ENCODE assay signal across 8 cellular contexts in the genomic region with DNA sequence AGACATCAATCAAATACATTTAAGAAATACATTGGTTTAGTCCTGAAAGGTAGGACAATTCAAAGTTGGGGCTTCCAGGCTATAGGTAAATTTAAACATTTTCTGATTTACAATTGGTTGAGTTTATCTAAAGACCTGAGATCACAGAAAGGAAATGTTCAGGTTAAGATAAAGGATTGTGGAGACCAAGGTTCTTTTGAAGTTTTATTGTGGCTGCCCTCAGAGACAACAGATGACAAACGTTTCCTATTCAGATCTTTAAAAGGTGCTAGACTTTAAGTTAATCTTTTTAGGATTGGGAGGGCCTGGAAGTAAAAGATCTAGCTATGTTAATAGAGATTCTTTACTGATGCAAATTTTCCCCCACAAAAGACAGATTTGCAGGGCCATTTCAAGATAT. TPM values are rescaled to one million over a fixed set of nuclear protein-coding genes. Genes with fewer than 3 reads are reported as not detected.
DNase-seq lines count a peak whose midpoint lies in the region; ATAC-seq, FAIRE-seq and TF ChIP-seq lines count a peak whose summit lies in the region.
"Not testable (repeated sequence)": the region's sequence is repeated elsewhere in the genome, so short reads cannot be mapped to it uniquely, and the experiment has no call there.

No MANE protein-coding gene starts in this region.

- H3K4me1 ChIP-seq in GM23338 (ENCODE audit: insufficient read depth) = peaks cover 55% of the 10 kb centered on the region
- peaks cover 0 to 36% of the 10 kb centered on the region in 2 experiments; a peak in 3 of 5 replicates for H3K4me1 ChIP-seq in K562 (replicated peaks in 1 of 2; ENCODE audit: control insufficient read depth in 2 of 2, insufficient read depth in 2 of 2, low read length in 2 of 2)

- not testable (repeated sequence) for DNase-seq in GM23338 (ENCODE audit: low spot score); T-helper 2 cell treated with Interferon-gamma antibody and Interleukin-4, amounts not matched to agents 5 μg/mL and 100 μg/mL, for 36 hours (ENCODE audit: low spot score); K562 (ENCODE audit: extremely low read depth in 1 of 4, low spot score in 3 of 4); endothelial cell (ENCODE audit: low spot score); mesothelial cell of epicardium (ENCODE audit: low spot score in 2 of 2, unreplicated experiment in 2 of 2)
- peak; percentile 87 for DNase-seq in Jurkat, Clone E6-1 (ENCODE audit: low read depth, low spot score)
- peak in 4 of 6 experiments; percentile 4 to 68 (median 60) for DNase-seq in stimulated activated naive CD4-positive, alpha-beta T cell (lab: John Stamatoyannopoulos, UW)

- not testable (repeated sequence) for H2AFZ ChIP-seq in GM23338; K562 (ENCODE audit: low read depth, low read length)

- peaks cover 49% of the 10 kb centered on the region for H3K36me3 Mint-ChIP-seq in GM23338 (ENCODE audit: low read depth)
- peaks cover 52% of the 10 kb centered on the region for H3K36me3 Mint-ChIP-seq in T-helper 2 cell treated with Interferon-gamma antibody and Interleukin-4, amounts not matched to agents 5 μg/mL and 100 μg/mL, for 36 hours (ENCODE audit: low read depth)
- H3K36me3 Mint-ChIP-seq in activated T-helper 17 cell treated with anti-CD3 and anti-CD28 coated beads, Interleukin-2, amount 50 U/mL, for 72 hours (ENCODE audit: low read depth) = peaks cover 32% of the 10 kb centered on the region
- H3K36me3 Mint-ChIP-seq in endothelial cell (ENCODE audit: low read depth, unreplicated experiment) = peaks cover 27% of the 10 kb centered on the region
- H3K36me3 Mint-ChIP-seq in mesothelial cell of epicardium = peaks cover 10% of the 10 kb centered on the region

- H3K4me2 ChIP-seq in GM23338 = peak overlapping the region; percentile 8
- not testable (repeated sequence) for H3K4me2 ChIP-seq in K562 (ENCODE audit: insufficient read depth, low read length)

- peak overlapping the region; percentile 35; the same call in 1 of the 2 replicates for H3K27ac ChIP-seq in GM23338 (ENCODE audit: low read depth)
- not testable (repeated sequence) for H3K27ac ChIP-seq in K562 (ENCODE audit: extremely low read depth, low read depth, low read length)

- TF ChIP-seq POLR2A in K562 (conservative IDR thresholded peaks at IDR 0.05) = not testable (repeated sequence)

- H3K36me3 ChIP-seq in GM23338 (ENCODE audit: insufficient read depth) = peaks cover 18% of the 10 kb centered on the region
- not testable (repeated sequence) for H3K36me3 ChIP-seq in K562 (ENCODE audit: control insufficient read depth, insufficient read depth, low read length)

- H3K9me3 Mint-ChIP-seq in GM23338 = peaks cover 51% of the 10 kb centered on the region
- peaks cover 24% of the 10 kb centered on the region for H3K9me3 Mint-ChIP-seq in T-helper 2 cell treated with Interferon-gamma antibody and Interleukin-4, amounts not matched to agents 5 μg/mL and 100 μg/mL, for 36 hours
- H3K9me3 Mint-ChIP-seq in activated T-helper 17 cell treated with anti-CD3 and anti-CD28 coated beads, Interleukin-2, amount 50 U/mL, for 72 hours = not testable (repeated sequence)
- H3K9me3 Mint-ChIP-seq in endothelial cell (ENCODE audit: unreplicated experiment) = peaks cover 25% of the 10 kb centered on the region
- H3K9me3 Mint-ChIP-seq in mesothelial cell of epicardium = peaks cover 23% of the 10 kb centered on the region

- not testable (repeated sequence) for H3K27me3 ChIP-seq in GM23338 (ENCODE audit: insufficient read depth); K562 (ENCODE audit: control insufficient read depth in 2 of 2, insufficient read depth in 2 of 2, low read length in 2 of 2)

- not testable (repeated sequence) for FAIRE-seq in K562 (lab: Jason Lieb, UNC)

- not testable (repeated sequence) for H3K9ac ChIP-seq in K562 (ENCODE audit: insufficient read depth in 1 of 2, low read depth in 2 of 2, low read length in 2 of 2)

- peak overlapping the region; percentile 85 for H3K27ac Mint-ChIP-seq in GM23338
- H3K27ac Mint-ChIP-seq in T-helper 2 cell treated with Interferon-gamma antibody and Interleukin-4, amounts not matched to agents 5 μg/mL and 100 μg/mL, for 36 hours; activated T-helper 17 cell treated with anti-CD3 and anti-CD28 coated beads, Interleukin-2, amount 50 U/mL, for 72 hours; endothelial cell (ENCODE audit: unreplicated experiment): not testable (repeated sequence)
- H3K27ac Mint-ChIP-seq in mesothelial cell of epicardium = peak overlapping the region; percentile 59

- not testable (repeated sequence) for H3K9me1 ChIP-seq in K562 (ENCODE audit: control insufficient read depth, insufficient read depth, low read length)

- not testable (repeated sequence) for H3K4me3 Mint-ChIP-seq in GM23338, mesothelial cell of epicardium
- peak overlapping the region; percentile 53 for H3K4me3 Mint-ChIP-seq in T-helper 2 cell treated with Interferon-gamma antibody and Interleukin-4, amounts not matched to agents 5 μg/mL and 100 μg/mL, for 36 hours
- peak overlapping the region; percentile 15 for H3K4me3 Mint-ChIP-seq in activated T-helper 17 cell treated with anti-CD3 and anti-CD28 coated beads, Interleukin-2, amount 50 U/mL, for 72 hours
- peak overlapping the region; percentile 65 for H3K4me3 Mint-ChIP-seq in endothelial cell (ENCODE audit: unreplicated experiment)

- ATAC-seq in GM23338; activated T-helper 17 cell treated with anti-CD3 and anti-CD28 coated beads, Interleukin-2, amount 50 U/mL, for 72 hours (replicated peaks); K562: not testable (repeated sequence)

- H3K4me1 Mint-ChIP-seq in GM23338 (peaks cover 51% of the 10 kb centered on the region), endothelial cell (ENCODE audit: unreplicated experiment) (peaks cover 30% of the 10 kb centered on the region), mesothelial cell of epicardium (peaks cover 40% of the 10 kb centered on the region)
- H3K4me1 Mint-ChIP-seq in T-helper 2 cell treated with Interferon-gamma antibody and Interleukin-4, amounts not matched to agents 5 μg/mL and 100 μg/mL, for 36 hours (ENCODE audit: low read depth) = peaks cover 31% of the 10 kb centered on the region
- peaks cover 35% of the 10 kb centered on the region for H3K4me1 Mint-ChIP-seq in activated T-helper 17 cell treated with anti-CD3 and anti-CD28 coated beads, Interleukin-2, amount 50 U/mL, for 72 hours

- in situ Hi-C loops in K562 (cut with MboI) = not testable (repeated sequence)

- WGBS in K562 (ENCODE audit: insufficient coverage, low coverage, missing lambda C conversion rate) = 11% methylated on average over 1 of the region's 1 CpG

- not testable (repeated sequence) for H4K20me1 ChIP-seq in GM23338 (replicated peaks; ENCODE audit: insufficient read depth); K562 (replicated peaks; ENCODE audit: control insufficient read depth, insufficient read depth, low read length)

- not testable (repeated sequence) for TF ChIP-seq EP300 in K562 (IDR thresholded peaks at IDR 0.05; ENCODE audit: low read length)

- TF ChIP-seq CTCF in GM23338 (conservative IDR thresholded peaks at IDR 0.05; ENCODE audit: low read depth in 2 of 2); K562 (IDR thresholded peaks at IDR 0.05 in 2 of 3, conservative IDR thresholded peaks at IDR 0.05 in 1 of 3; ENCODE audit: insufficient read depth in 2 of 3, low read depth in 1 of 3, low read length in 3 of 3); endothelial cell (IDR thresholded peaks at IDR 0.05; ENCODE audit: unreplicated experiment); mesothelial cell of epicardium (IDR thresholded peaks at IDR 0.05; ENCODE audit: unreplicated experiment): not testable (repeated sequence)

- not testable (repeated sequence) for H3F3A ChIP-seq in GM23338 (replicated peaks; ENCODE audit: low read depth)

- H3K4me3 ChIP-seq in GM23338; Jurkat, Clone E6-1 (ENCODE audit: low read length); K562: not testable (repeated sequence)

- not testable (repeated sequence) for H3K9me3 ChIP-seq in K562 (replicated peaks; ENCODE audit: control insufficient read depth, insufficient read depth, low read depth, low read length)

- not testable (repeated sequence) for BruUV-seq in K562 (replicated peaks; lab: Mats Ljungman, UMichigan)

- not testable (repeated sequence) for H3K79me2 ChIP-seq in GM23338 (replicated peaks; ENCODE audit: insufficient read depth); K562 (ENCODE audit: control insufficient read depth, insufficient read depth, low read length)

- H3K27me3 Mint-ChIP-seq in GM23338 (ENCODE audit: insufficient read depth, low read depth, poor library complexity); activated T-helper 17 cell treated with anti-CD3 and anti-CD28 coated beads, Interleukin-2, amount 50 U/mL, for 72 hours; mesothelial cell of epicardium (ENCODE audit: low read depth): not testable (repeated sequence)
- H3K27me3 Mint-ChIP-seq in T-helper 2 cell treated with Interferon-gamma antibody and Interleukin-4, amounts not matched to agents 5 μg/mL and 100 μg/mL, for 36 hours (ENCODE audit: low read depth) = peaks cover 25% of the 10 kb centered on the region
- peaks cover 10% of the 10 kb centered on the region for H3K27me3 Mint-ChIP-seq in endothelial cell (ENCODE audit: unreplicated experiment)

- intact Hi-C loops in K562 (cut with micrococcal nuclease) = not testable (repeated sequence)

- not testable (repeated sequence) for TF ChIP-seq RAD21 in K562 (CRISPR knock-in tag; conservative IDR thresholded peaks at IDR 0.05 in 1 of 2, IDR thresholded peaks at IDR 0.05 in 1 of 2)

- CTCF ChIA-PET in K562 (lab: Yijun Ruan, JAX; ENCODE audit: low intra/inter-chr PET ratio) = not testable (repeated sequence)

- POLR2A ChIA-PET in K562 (lab: Yijun Ruan, JAX) = not testable (repeated sequence)

- H3K9me2 ChIP-seq in GM23338 (ENCODE audit: insufficient read depth) = not testable (repeated sequence)

RNA-seq across cellular contexts. Expression of a gene that starts 6.1 kb away (rescaled TPM):
- 25.6 and 26.5 TPM in 2 replicates for total RNA-seq in GM23338 (2014; rRNA removed; shearing (Covaris generic))
- polyA plus RNA-seq in GM23338 (2016; fragmentation: Nextera tagmentation; extraction: Ambion mirVana) (42.0 and 53.7 TPM in 2 replicates), K562 (2011; rRNA removed) (155 and 176 TPM in 2 replicates), K562 (2014; fragmentation: Illumina TruSeq; extraction: Trizol) (14.6 and 17.2 TPM in 2 replicates), K562 (2014; fragmentation: Nextera tagmentation; extraction: Ambion mirVana) (1 to 10 TPM; 3.5 to 4.2 TPM), K562 (2014; rRNA removed) (12.3 and 12.7 TPM in 2 replicates)
- 23.3 TPM for polyA plus RNA-seq in Jurkat, Clone E6-1 (2012; ENCODE audit: insufficient read depth, insufficient read length)
- 10 to 100 TPM; 43.9 to 95.8 TPM for total RNA-seq in activated T-helper 17 cell treated with anti-CD3 and anti-CD28 coated beads, Interleukin-2, amount 50 U/mL, for 72 hours
- total RNA-seq in K562 (2011; cell fraction: chromatin; rRNA removed; ENCODE audit: low replicate concordance) = 151 and 203 TPM in 2 replicates
- 36.9 and 40.5 TPM in 2 replicates for total RNA-seq in K562 (2011; cell fraction: nucleolus; rRNA removed)
- total RNA-seq in K562 (2011; cell fraction: nucleoplasm; rRNA removed) = 71.6 and 105 TPM in 2 replicates
- total RNA-seq in K562 (2014; rRNA removed) (14.0 and 18.0 TPM in 2 replicates), K562 (2014; rRNA removed; fragmentation: Illumina TruSeq; extraction: Trizol) (13.9 and 19.2 TPM in 2 replicates), K562 (2015; rRNA removed; fragmentation: Illumina TruSeq; extraction: Trizol) (6.9 TPM in 2 replicates), K562 (2021) (13.4 and 15.1 TPM in 2 replicates), endothelial cell (ENCODE audit: unreplicated experiment) (16.4 TPM), mesothelial cell of epicardium (42.3 to 48.0 TPM (median 46.2 TPM) in 3 replicates)
- 57.1 and 62.9 TPM in 2 replicates for polyA plus RNA-seq in K562 (2011; cell fraction: cytosol; rRNA removed)
- polyA plus RNA-seq in K562 (2011; cell fraction: nucleus; rRNA removed) = 119 and 188 TPM in 2 replicates
- 10.5 and 15.1 TPM in 2 replicates for polyA plus RNA-seq in K562 (2012)
- polyA minus RNA-seq in K562 (2011; rRNA and poly(A)+ RNA removed) = 299 and 351 TPM in 2 replicates
- 75.0 and 80.5 TPM in 2 replicates for polyA minus RNA-seq in K562 (2011; cell fraction: cytosol; rRNA and poly(A)+ RNA removed)
- polyA minus RNA-seq in K562 (2011; cell fraction: nucleus; rRNA and poly(A)+ RNA removed) = 64.0 and 112 TPM in 2 replicates
